ENCODE assay signal across 8 cellular contexts in the genomic region with DNA sequence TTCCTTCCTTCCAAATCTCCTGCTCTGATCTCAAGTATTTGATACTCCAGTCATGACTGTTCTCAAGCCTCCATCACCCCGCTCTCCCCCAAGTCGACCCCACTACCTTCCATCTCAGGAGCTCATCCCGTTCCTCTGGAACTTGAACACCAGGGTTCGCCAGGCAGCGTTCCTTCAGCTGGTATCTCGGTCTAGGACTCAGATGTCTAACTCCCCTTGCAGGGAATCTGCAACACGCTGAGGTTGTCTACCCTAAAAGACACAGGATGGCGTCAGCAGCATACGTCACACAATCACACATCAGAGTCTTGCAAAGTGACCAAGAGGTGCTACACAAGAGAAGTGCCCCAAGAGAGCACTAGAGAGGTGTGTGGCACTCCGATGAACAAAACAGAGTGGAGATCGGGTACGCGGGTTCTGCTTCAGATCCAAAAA. TPM values are rescaled to one million over a fixed set of nuclear protein-coding genes. Genes with fewer than 3 reads are reported as not detected.
A peak's percentile ranks its signal among the peaks of the same experiment; 100 is the strongest.
DNase-seq lines count a peak whose midpoint lies in the region; ATAC-seq lines count a peak whose summit lies in the region.

No MANE protein-coding gene starts in this region.

- DNase-seq in G401 (ENCODE audit: low spot score) (peak; percentile 79), GM23248 (peak; percentile 80), Kasumi-1 (lab: John Stamatoyannopoulos, UW) (peak; percentile 73), SK-MEL-5 (ENCODE audit: low read depth, low spot score) (peak; percentile 71), amniotic epithelial cell (ENCODE audit: low read depth) (peak; percentile 73), right cardiac atrium (peak in 2 of 3 donors; percentile 62 to 77), putamen (ENCODE audit: low spot score) (peak; percentile 41), OCI-M2 (lab: John Stamatoyannopoulos, UW; ENCODE audit: unreplicated experiment) (no peak)

- peak overlapping the region; percentile 96 for H3K4me2 ChIP-seq in GM23248 (ENCODE audit: unreplicated experiment)

- H3K27me3 ChIP-seq in GM23248 (replicated peaks; ENCODE audit: insufficient read depth) (no peaks in the 10 kb centered on the region), right cardiac atrium (ENCODE audit: control insufficient read depth, insufficient read depth) (no peaks in the 10 kb centered on the region)

- in situ Hi-C loops in G401 (cut with HindIII; ENCODE audit: low sequenced_read_pairs) (no loop called here), GM23248 (cut with MboI) (no loop called here), SK-MEL-5 (cut with HindIII; ENCODE audit: low pct_unique_long_range_greater_than_20kb, low sequenced_read_pairs) (no loop called here)

- 0 out of 2 replicates have a peak, but pooled peaks cover 8% of the 10 kb centered on the region for H3K36me3 ChIP-seq in GM23248 (ENCODE audit: low read depth)

- 0 to 1% methylated on average over 13 of the region's 13 CpGs for WGBS in GM23248 (ENCODE audit: low coverage in 1 of 2, low lambda C conversion rate in 2 of 2, missing lambda C conversion rate in 2 of 2), 2 experiments
- WGBS in right cardiac atrium = 2% methylated on average over 13 of the region's 13 CpGs

- H3K27ac ChIP-seq in GM23248 (peak overlapping the region; percentile 75), right cardiac atrium (ENCODE audit: low read length) (peak overlapping the region; percentile 96)

- peaks cover 14% of the 10 kb centered on the region; the same call in 1 of the 2 replicates for H3K79me2 ChIP-seq in GM23248 (ENCODE audit: insufficient read depth)

- H3F3A ChIP-seq in GM23248 (ENCODE audit: insufficient read depth) = peaks cover 8% of the 10 kb centered on the region; the same call in 1 of the 2 replicates

- H4K20me1 ChIP-seq in GM23248 (ENCODE audit: insufficient read depth) = no peaks in the 10 kb centered on the region

- H3K9me3 ChIP-seq in GM23248 (ENCODE audit: low read depth) (no peaks in the 10 kb centered on the region), right cardiac atrium (ENCODE audit: control insufficient read depth, low read length) (no peaks in the 10 kb centered on the region)

- H3K4me3 ChIP-seq in GM23248 (peak overlapping the region; percentile 98), right cardiac atrium (ENCODE audit: low read length) (peak overlapping the region; percentile 87)

- H2AFZ ChIP-seq in GM23248 = peak overlapping the region; percentile 94

- peak; percentile 44 to 66 for ATAC-seq in right cardiac atrium

- intact Hi-C loops in right cardiac atrium (cut with DNase I) = loop anchor here in 2 of 4 donors (10.0 kb wide), 2 partner anchors 287 to 1453 kb away; partner anchors contain the start of gene TRIM27 (in 1 of the 2)

- H3K9ac ChIP-seq in GM23248 = peak overlapping the region; percentile 83

- no peaks in the 10 kb centered on the region for H3K9me2 ChIP-seq in GM23248 (ENCODE audit: insufficient read depth)

- H3K4me1 ChIP-seq in GM23248 (ENCODE audit: insufficient read depth) (peaks cover 14% of the 10 kb centered on the region; the same call in 1 of the 2 replicates), right cardiac atrium (ENCODE audit: control insufficient read depth, insufficient read depth, low read length) (no peaks in the 10 kb centered on the region)

RNA-seq across cellular contexts. Expression of gene ZNF184, which starts 0.7 kb away (rescaled TPM):
- 14.1 and 23.9 TPM in 2 replicates for total RNA-seq in G401 (2014; rRNA removed; shearing (Covaris generic))
- 3.2 and 3.8 TPM in 2 replicates for total RNA-seq in GM23248 (2014; rRNA removed; shearing (Covaris generic))
- polyA plus RNA-seq in GM23248 (2016; fragmentation: Nextera tagmentation; extraction: Ambion mirVana) (3.8 TPM in 2 replicates), right cardiac atrium (1.9 TPM)
- 16.4 and 16.6 TPM in 2 replicates for total RNA-seq in SK-MEL-5 (2014; rRNA removed; shearing (Covaris generic))
- 3.5 and 4.0 TPM in 2 replicates for polyA plus RNA-seq in SK-MEL-5 (2015; cell fraction: cytosol; rRNA removed)
- polyA plus RNA-seq in SK-MEL-5 (2015; cell fraction: nucleus; rRNA removed) = 7.9 and 8.0 TPM in 2 replicates
- total RNA-seq in right cardiac atrium = 1 to 10 TPM; 3.3 to 5.1 (median 4.5) TPM
